In the genomic region with DNA sequence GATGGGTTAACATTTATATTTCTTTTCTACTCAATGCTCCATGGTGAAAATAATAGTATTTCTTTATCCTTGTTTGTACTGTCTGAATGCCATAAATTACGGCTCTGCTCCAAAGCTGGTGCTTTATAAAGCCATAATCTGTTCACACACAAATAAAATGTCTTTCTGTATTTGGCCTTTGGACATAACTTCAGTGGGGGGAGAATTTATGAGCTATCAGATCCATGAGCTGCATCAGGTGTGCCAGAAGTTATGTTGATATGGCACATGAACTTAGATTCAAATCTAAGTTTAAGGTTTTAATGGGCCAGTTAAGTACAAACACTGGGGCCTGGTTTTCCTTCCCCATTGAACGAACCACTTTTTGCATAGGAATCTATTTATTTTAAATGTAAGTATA, we compare ENCODE assay signal across 1 cellular context.
TF ChIP-seq lines count a peak whose summit lies in the region.

No MANE protein-coding gene starts in this region.

TF ChIP-seq in IMR-90, 13 proteins besides CTCF, POLR2A, EP300 and RAD21 (continued from another document):
- no peak for TF ChIP-seq MXI1 (IDR thresholded peaks at IDR 0.05; ENCODE audit: borderline replicate concordance, low read depth, low read length)
